ENCODE assay signal across 20 cellular contexts in genomic region chr15:49331951-49332350, GRCh38.
DNase-seq lines count a peak whose midpoint lies in the region; ATAC-seq, FAIRE-seq and TF ChIP-seq lines count a peak whose summit lies in the region.
"Had no signal": no experiment of that assay in that cellular context is flagged by ENCODE, and none has a peak within 500 bp of the region (broad histone marks: within the 10 kb centered on the region; RNA-seq: fewer than 3 reads in every experiment).

No MANE protein-coding gene starts in this region.

- no peak for FAIRE-seq in bronchial epithelial cell (lab: Jason Lieb, UNC)

- no peaks in the 10 kb centered on the region for H3K79me2 ChIP-seq in GM23248 (ENCODE audit: insufficient read depth)
- H3K79me2 ChIP-seq in PC-9 (ENCODE audit: low read depth) = no peaks in the 10 kb centered on the region

- intact Hi-C loops in IMR-90 (cut with micrococcal nuclease) = no loop called here
- intact Hi-C loops in PC-9 (cut with micrococcal nuclease; ENCODE audit: unreplicated experiment) = no loop called here

- H3K23ac ChIP-seq in IMR-90 (ENCODE audit: low read depth, low read length) = peak overlapping the region; percentile 8; the same call in 1 of the 2 replicates

- no peak overlapping the region for H3K18ac ChIP-seq in IMR-90 (ENCODE audit: low read depth, low read length)

- H2AFZ ChIP-seq in GM23248 (no peak overlapping the region), IMR-90 (replicated peaks; ENCODE audit: low read length, poor library complexity) (no peak overlapping the region), PC-9 (no peak overlapping the region)

- H3K9ac ChIP-seq in GM23248 (no peak overlapping the region), IMR-90 (ENCODE audit: low read depth, low read length) (no peak overlapping the region)

- no peak overlapping the region for H2BK20ac ChIP-seq in IMR-90 (ENCODE audit: low read depth, low read length)

- POLR2A ChIA-PET in IMR-90 (lab: Charles Lee; ENCODE audit: unreplicated experiment) = no interaction called here
- POLR2A ChIA-PET in PC-9 (lab: Charles Lee; ENCODE audit: unreplicated experiment) = no interaction called here

- H4K20me1 ChIP-seq in GM23248 (ENCODE audit: insufficient read depth) = no peaks in the 10 kb centered on the region
- H4K20me1 ChIP-seq in IMR-90 (ENCODE audit: insufficient read depth, low read length) = no peaks in the 10 kb centered on the region
- no peaks in the 10 kb centered on the region for H4K20me1 ChIP-seq in PC-9 (ENCODE audit: insufficient read depth)

- CTCF ChIA-PET in IMR-90 (lab: Yijun Ruan, JAX) = no interaction called here
- CTCF ChIA-PET in PC-9 (lab: Charles Lee) = no interaction called here

- H3K9me3 ChIP-seq in GM23248 (ENCODE audit: low read depth) = no peaks in the 10 kb centered on the region
- H3K9me3 ChIP-seq in IMR-90 (ENCODE audit: control insufficient read depth, insufficient read depth, low read length) = no peaks in the 10 kb centered on the region
- H3K9me3 ChIP-seq in PC-9 (ENCODE audit: insufficient read depth, low read depth) = no peaks in the 10 kb centered on the region
- no peaks in the 10 kb centered on the region for H3K9me3 ChIP-seq in right atrium auricular region
- H3K9me3 ChIP-seq: heart right ventricle, MG63, thoracic aorta had no signal

- H3F3A ChIP-seq in GM23248 (ENCODE audit: insufficient read depth) (peaks cover 4% of the 10 kb centered on the region; the same call in 1 of the 2 replicates), PC-9 (ENCODE audit: insufficient read depth, low read depth) (no peaks in the 10 kb centered on the region)

- no peak for TF ChIP-seq POLR2A in IMR-90 (IDR thresholded peaks at IDR 0.05; ENCODE audit: low read depth, low read length)

- no peak overlapping the region for H4K8ac ChIP-seq in IMR-90 (ENCODE audit: low read depth in 2 of 2, low read length in 2 of 2)

- H4K5ac ChIP-seq in IMR-90 (ENCODE audit: low read depth, low read length) = no peak overlapping the region

- peak overlapping the region; percentile 8 for H2BK5ac ChIP-seq in IMR-90 (ENCODE audit: low read depth, low read length, poor library complexity, severe bottlenecking)

- H3K79me1 ChIP-seq in IMR-90 (ENCODE audit: low read depth in 1 of 2, low read length in 2 of 2) = 0 out of 4 replicates have a peak, but pooled peaks cover 0 to 3% of the 10 kb centered on the region in 2 experiments

- no peak overlapping the region for H2BK120ac ChIP-seq in IMR-90 (ENCODE audit: low read depth, low read length)

- dilution Hi-C loops in IMR-90 (cut with HindIII; ENCODE audit: low sequenced_read_pairs, unreplicated experiment) = no loop called here

- H2AK9ac ChIP-seq in IMR-90 (replicated peaks; ENCODE audit: low read depth, low read length, poor library complexity) = peak overlapping the region; percentile 49

- peaks cover 9% of the 10 kb centered on the region for H3K9me1 ChIP-seq in IMR-90 (ENCODE audit: insufficient read depth, low read length)

- BruUV-seq in IMR-90 (replicated peaks; lab: Mats Ljungman, UMichigan) = no TSS peak
- no TSS peak for BruUV-seq in PC-9 (replicated peaks; lab: Mats Ljungman, UMichigan)

- WGBS in GM23248 (ENCODE audit: low coverage in 1 of 2, low lambda C conversion rate in 2 of 2, missing lambda C conversion rate in 2 of 2), 2 experiments = 83 to 86% methylated on average over 3 of the region's 3 CpGs
- WGBS in IMR-90 (ENCODE audit: extremely low coverage in 2 of 2, insufficient read length in 1 of 2), 2 experiments = no CpG with 5 or more reads among the region's 3 CpGs

- H3K4ac ChIP-seq in IMR-90 (ENCODE audit: low read depth, low read length) = peak overlapping the region; percentile 56

- no peak overlapping the region for H2BK15ac ChIP-seq in IMR-90 (ENCODE audit: low read depth, low read length)

- H3K56ac ChIP-seq in IMR-90 (ENCODE audit: extremely low read depth, insufficient read depth, low read length) = no peak overlapping the region

- H3K4me1 ChIP-seq in GM23248 (ENCODE audit: insufficient read depth) (peaks cover 12% of the 10 kb centered on the region; the same call in 1 of the 2 replicates), IMR-90 (ENCODE audit: control insufficient read depth, insufficient read depth, low read length) (no peaks in the 10 kb centered on the region), PC-9 (replicated peaks; ENCODE audit: insufficient read depth) (no peaks in the 10 kb centered on the region), right atrium auricular region (no peaks in the 10 kb centered on the region)
- H3K4me1 ChIP-seq: heart right ventricle had no signal

- H3K9me2 ChIP-seq in GM23248 (ENCODE audit: insufficient read depth) = no peaks in the 10 kb centered on the region
- H3K9me2 ChIP-seq in PC-9 (ENCODE audit: insufficient read depth) = no peaks in the 10 kb centered on the region

- TF ChIP-seq CTCF in IMR-90 (conservative IDR thresholded peaks at IDR 0.05; ENCODE audit: low read depth, low read length) = no peak
- no peak for TF ChIP-seq CTCF in bronchial epithelial cell (IDR thresholded peaks at IDR 0.05; ENCODE audit: insufficient read depth, low read length, severe bottlenecking)
- TF ChIP-seq CTCF in PC-9 (conservative IDR thresholded peaks at IDR 0.05) = no peak
- TF ChIP-seq CTCF in right atrium auricular region (IDR thresholded peaks at IDR 0.05) = no peak

- H2AK5ac ChIP-seq in IMR-90 (ENCODE audit: low read depth, low read length) = no peak overlapping the region

- H3K4me3 ChIP-seq in GM23248 (no peak overlapping the region), IMR-90 (ENCODE audit: insufficient read depth, low read depth, low read length) (no peak overlapping the region), bronchial epithelial cell (ENCODE audit: low read depth, low read length) (no peak overlapping the region), PC-9 (no peak overlapping the region), right atrium auricular region (no peak overlapping the region)
- H3K4me3 ChIP-seq: heart right ventricle, MG63, smooth muscle cell, thoracic aorta had no signal

- in situ Hi-C loops in GM23248 (cut with MboI) (no loop called here), IMR-90 (cut with MboI; ENCODE audit: low sequenced_read_pairs) (no loop called here)

- H3K36me3 ChIP-seq in GM23248 (ENCODE audit: low read depth) (peaks cover 13% of the 10 kb centered on the region; the same call in 1 of the 2 replicates), IMR-90 (ENCODE audit: control insufficient read depth, insufficient read depth, low read length) (peaks cover 5% of the 10 kb centered on the region), bronchial epithelial cell (ENCODE audit: control insufficient read depth, insufficient read depth, low read length) (no peaks in the 10 kb centered on the region), PC-9 (ENCODE audit: low read depth) (no peaks in the 10 kb centered on the region), right atrium auricular region (no peaks in the 10 kb centered on the region)
- H3K36me3 ChIP-seq: thoracic aorta had no signal

- 0 out of 2 replicates have a peak overlapping the region, but pooled peaks have one; percentile 5 for H3K27ac ChIP-seq in GM23248
- H3K27ac ChIP-seq in IMR-90 (ENCODE audit: insufficient read depth, low read length) = no peak overlapping the region
- H3K27ac ChIP-seq in PC-9 = no peak overlapping the region
- H3K27ac ChIP-seq in right atrium auricular region = no peak overlapping the region
- H3K27ac ChIP-seq: heart right ventricle, thoracic aorta had no signal

- TF ChIP-seq RAD21 in IMR-90 (IDR thresholded peaks at IDR 0.05; ENCODE audit: low read length) = no peak

- H4K91ac ChIP-seq in IMR-90 (ENCODE audit: insufficient read depth, low read depth, low read length) = no peak overlapping the region

- ATAC-seq in IMR-90 (ENCODE audit: low read depth) = peak; percentile 40; the same call in 1 of the 2 replicates
- no peak for ATAC-seq in GM21367 (IDR thresholded peaks at IDR 0.05; ENCODE audit: unreplicated experiment)
- ATAC-seq: heart right ventricle, Panc1 had no signal

- no peak overlapping the region for H3K4me2 ChIP-seq in GM23248 (ENCODE audit: unreplicated experiment)
- H3K4me2 ChIP-seq in IMR-90 (ENCODE audit: low read depth, low read length) = no peak overlapping the region
- H3K4me2 ChIP-seq in PC-9 = no peak overlapping the region
- H3K4me2 ChIP-seq: smooth muscle cell had no signal

- DNase-seq in GM23248 (peak; percentile 59), IMR-90 (peak; percentile 49), bronchial epithelial cell (ENCODE audit: low read depth) (peak; percentile 4), renal cortical epithelial cell (ENCODE audit: low read depth) (peak; percentile 3), PC-9 (no peak), right atrium auricular region (ENCODE audit: low spot score) (no peak)
- DNase-seq: activated CD4-positive, alpha-beta T cell treated with anti-CD3 and anti-CD28 coated beads for 1 hour; cerebellar nuclear complex; EL; heart right ventricle; MG63; naive B cell; NCI-H1436 treated with DMSO at 0.1 percent for 48 hours; NCI-H2107; NCI-H510A; NK-92 treated with Interleukin-12 subunit alpha and Interleukin-12 subunit beta, amount 100 ng/mL, for 24 hours had no signal

- H3K27me3 ChIP-seq in GM23248 (replicated peaks; ENCODE audit: insufficient read depth) (no peaks in the 10 kb centered on the region), IMR-90 (ENCODE audit: control insufficient read depth, insufficient read depth, low read length) (no peaks in the 10 kb centered on the region), bronchial epithelial cell (ENCODE audit: control insufficient read depth, insufficient read depth, low read length) (no peaks in the 10 kb centered on the region), PC-9 (ENCODE audit: insufficient read depth, low read depth) (no peaks in the 10 kb centered on the region), right atrium auricular region (no peaks in the 10 kb centered on the region)
- H3K27me3 ChIP-seq: heart right ventricle, MG63 had no signal

- H3K14ac ChIP-seq in IMR-90 (replicated peaks; ENCODE audit: low read depth, low read length) = 0 out of 2 replicates have a peak overlapping the region, but pooled peaks have one; percentile 74

TF ChIP-seq in IMR-90, 13 proteins besides CTCF, POLR2A, EP300 and RAD21:
- TF ChIP-seq SMC3 (IDR thresholded peaks at IDR 0.05; ENCODE audit: low read depth, low read length) (no peak), BHLHE40 (IDR thresholded peaks at IDR 0.05; ENCODE audit: low read depth, low read length) (peak; percentile 93)

Comparison
In these comparisons a context has a peak if more than half of its experiments do, and no peak if none do; other contexts are left out.
1. DNase-seq: peak in GM23248 (single experiment), IMR-90 (single experiment), bronchial epithelial cell (single experiment) and renal cortical epithelial cell (single experiment); none in PC-9 (0 of 2) and right atrium auricular region (single experiment).